10 cellular contexts compared by ENCODE assay signal in genomic region chr18:31493941-31494340, GRCh38. TPM values are rescaled to one million over a fixed set of nuclear protein-coding genes. Genes with fewer than 3 reads are reported as not detected.
"Had no signal": no experiment of that assay in that cellular context is flagged by ENCODE, and none has a peak within 500 bp of the region (broad histone marks: within the 10 kb centered on the region; RNA-seq: fewer than 3 reads in every experiment).

No MANE protein-coding gene starts in this region.

- H3K36me3 ChIP-seq: HAP-1 had no signal

- H3K36me3 Mint-ChIP-seq: IgD-negative memory B cell had no signal

- DNase-seq: GM23248, GOT3, H7, HFFc6 had no signal

- H3K4me3 ChIP-seq: GM23248, HAP-1 had no signal

- FAIRE-seq: HepG2 had no signal

- H3K9me3 Mint-ChIP-seq: IgD-negative memory B cell had no signal

- H3K27ac Mint-ChIP-seq: HFFc6, IgD-negative memory B cell had no signal

- ATAC-seq: HCT116, HepG2 had no signal

- H3K4me3 Mint-ChIP-seq: HFFc6, IgD-negative memory B cell had no signal

RNA-seq across cellular contexts. Expression of gene DSG2, which starts 4.0 kb away (rescaled TPM):
- total RNA-seq: HFFc6 had no signal

RNA-seq across cellular contexts. Expression of gene DSG3, which starts 46.4 kb away (rescaled TPM):
- total RNA-seq: GM23248, H4, H7, HepG2, HFFc6, HT1080 had no signal
